ENCODE assay signal across 8 cellular contexts in the genomic region with DNA sequence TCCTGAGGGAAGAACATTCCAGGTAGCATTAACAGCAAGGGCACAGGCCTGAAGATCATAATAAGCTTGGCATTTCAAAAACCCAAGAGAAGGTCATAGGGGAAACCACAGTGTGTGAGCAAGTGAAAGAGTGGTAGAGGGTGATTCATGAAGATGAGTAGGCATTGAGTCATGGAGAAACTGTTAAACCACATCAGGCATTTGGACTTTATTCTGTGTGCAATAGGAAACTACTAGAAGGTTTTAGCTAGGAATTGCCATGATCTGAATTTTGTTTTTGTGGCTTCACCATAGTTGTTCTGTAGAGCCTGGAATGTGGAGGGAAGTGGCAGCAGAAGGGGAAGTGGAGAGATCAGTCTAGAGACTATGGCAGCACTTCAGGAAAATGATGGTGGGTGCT.
DNase-seq lines count a peak whose midpoint lies in the region; ATAC-seq and TF ChIP-seq lines count a peak whose summit lies in the region.

No MANE protein-coding gene starts in this region.

- H3K79me2 ChIP-seq in PC-3 (ENCODE audit: low read length), result no peaks in the 10 kb centered on the region

- H3K4me1 ChIP-seq in PC-3 (ENCODE audit: insufficient read depth, low read length), result peaks cover 60% of the 10 kb centered on the region
- no peaks in the 10 kb centered on the region for H3K4me1 ChIP-seq in right cardiac atrium (ENCODE audit: control insufficient read depth, insufficient read depth, low read length)

- peak overlapping the region; percentile 44 for H3K4me2 ChIP-seq in PC-3 (ENCODE audit: low read length)

- no peaks in the 10 kb centered on the region for H4K20me1 ChIP-seq in PC-3 (ENCODE audit: low read length)

- DNase-seq in Caki2 (ENCODE audit: low read depth) (peak; percentile 88), PC-3 (peak; percentile 96), fibroblast of peridontal ligament (ENCODE audit: extremely low read depth) (peak; percentile 99), H7 (no peak), right cardiac atrium (no peak), NCI-H2029 (lab: John Stamatoyannopoulos, UW) (no peak)
- no peak for DNase-seq in stimulated activated naive CD4-positive, alpha-beta T cell treated with Interleukin-2 at 50 U/mL for 16 hours (lab: John Stamatoyannopoulos, UW)

- H3K4me3 ChIP-seq in PC-3 (ENCODE audit: low read length) (no peak overlapping the region), H7 (ENCODE audit: insufficient read depth, low read depth, low read length) (no peak overlapping the region), right cardiac atrium (ENCODE audit: low read length) (no peak overlapping the region)

- no peak overlapping the region for H2AFZ ChIP-seq in PC-3 (ENCODE audit: low read length)

- CTCF ChIA-PET in PC-3 (lab: Charles Lee), result interaction anchor here (0.7 kb wide), 1 partner anchor 16 kb away, joined by 5 read pairs; no protein-coding TSS in a partner anchor

- peaks cover 5% of the 10 kb centered on the region for H3F3A ChIP-seq in PC-3 (ENCODE audit: low read length, unreplicated experiment)

- H3K36me3 ChIP-seq in PC-3 (ENCODE audit: low read depth, low read length) (no peaks in the 10 kb centered on the region), H7 (replicated peaks; ENCODE audit: control insufficient read depth, insufficient read depth, low read length) (no peaks in the 10 kb centered on the region)

- H3K9me3 ChIP-seq in PC-3 (ENCODE audit: low read length) (no peaks in the 10 kb centered on the region), right cardiac atrium (ENCODE audit: control insufficient read depth, low read length) (no peaks in the 10 kb centered on the region)

- H3K27ac ChIP-seq in PC-3 (ENCODE audit: low read length), result peak overlapping the region; percentile 63
- no peak overlapping the region for H3K27ac ChIP-seq in right cardiac atrium (ENCODE audit: low read length)

- TF ChIP-seq CTCF in PC-3 (conservative IDR thresholded peaks at IDR 0.05; ENCODE audit: low read depth, low read length), result no peak

- no TSS peak for BruUV-seq in PC-3 (replicated peaks; lab: Mats Ljungman, UMichigan)

- ATAC-seq in HG02610 (IDR thresholded peaks at IDR 0.05; ENCODE audit: unreplicated experiment) (peak; percentile 94), PC-3 (peak; percentile 90), right cardiac atrium (no peak)

- in situ Hi-C loops in Caki2 (cut with HindIII; ENCODE audit: low pct_unique_long_range_greater_than_20kb, low sequenced_read_pairs), result no loop called here

- no peaks in the 10 kb centered on the region for H3K9me2 ChIP-seq in PC-3 (replicated peaks; ENCODE audit: low read length)

- H3K9ac ChIP-seq in PC-3 (ENCODE audit: low read length), result no peak overlapping the region

- POLR2A ChIA-PET in PC-3 (lab: Charles Lee; ENCODE audit: unreplicated experiment), result interaction anchor here (0.5 kb wide), 1 partner anchor 95 kb away, joined by 3 read pairs; no protein-coding TSS in a partner anchor

- intact Hi-C loops in PC-3 (cut with micrococcal nuclease), result loop anchor here (1.0 kb wide), 1 partner anchor 54 kb away; no protein-coding TSS in a partner anchor
- intact Hi-C loops in right cardiac atrium (cut with DNase I), result no loop called here

- H3K27me3 ChIP-seq in PC-3 (ENCODE audit: low read length), result no peaks in the 10 kb centered on the region
- H3K27me3 ChIP-seq in H7 (ENCODE audit: control insufficient read depth, insufficient read depth, low read length), result no peaks in the 10 kb centered on the region
- no peaks in the 10 kb centered on the region for H3K27me3 ChIP-seq in right cardiac atrium (ENCODE audit: control insufficient read depth, insufficient read depth)

Comparison
In these comparisons a context has a peak if more than half of its experiments do, and no peak if none do; other contexts are left out.
1. DNase-seq: peak in Caki2 (single experiment), PC-3 (single experiment) and fibroblast of peridontal ligament (single experiment); none in H7 (single experiment), stimulated activated naive CD4-positive, alpha-beta T cell treated with Interleukin-2 at 50 U/mL for 16 hours (single experiment), right cardiac atrium (0 of 3) and NCI-H2029 (single experiment).
2. ATAC-seq: peak in HG02610 (single experiment) and PC-3 (single experiment); none in right cardiac atrium (0 of 2).